In the genomic region with DNA sequence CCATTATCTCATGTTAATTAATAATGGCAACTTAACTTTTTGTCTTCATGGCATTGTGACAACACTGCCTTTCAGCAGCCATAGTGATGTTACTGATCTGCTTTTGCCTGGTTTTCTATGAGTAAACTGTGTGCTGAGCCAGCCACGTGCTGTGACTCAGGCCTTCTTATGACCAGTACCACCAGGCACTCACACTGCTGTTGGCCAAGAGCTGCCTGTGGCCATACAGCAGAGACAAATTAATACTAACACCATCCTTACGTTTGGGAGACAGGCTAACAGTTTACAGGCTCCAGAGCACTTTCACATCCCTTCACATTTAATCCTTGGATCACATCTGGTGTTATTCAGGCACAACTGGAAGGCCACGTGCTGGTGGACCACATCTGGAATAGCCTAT, we compare ENCODE assay signal across 13 cellular contexts.
A peak's percentile ranks its signal among the peaks of the same experiment; 100 is the strongest.
DNase-seq lines count a peak whose midpoint lies in the region; ATAC-seq and TF ChIP-seq lines count a peak whose summit lies in the region.
"Had no signal": no experiment of that assay in that cellular context is flagged by ENCODE, and none has a peak within 500 bp of the region (broad histone marks: within the 10 kb centered on the region; RNA-seq: fewer than 3 reads in every experiment).

No MANE protein-coding gene starts in this region.

- H3K9me3 ChIP-seq in vagina = no peaks in the 10 kb centered on the region
- H3K9me3 ChIP-seq in CD4-positive, alpha-beta T cell (ENCODE audit: control insufficient read depth, low read length) = no peaks in the 10 kb centered on the region

- POLR2A ChIA-PET in CD4-positive, alpha-beta T cell (lab: Charles Lee) = no interaction called here

- peak overlapping the region; percentile 85 for H3K27ac Mint-ChIP-seq in HFFc6
- H3K27ac Mint-ChIP-seq in CD4-positive, alpha-beta T cell = no peak overlapping the region
- H3K27ac Mint-ChIP-seq: T-helper 1 cell treated with Interleukin-12 subunit alpha and Interleukin-12 subunit beta and Interleukin-4 antibody, amounts not matched to agents 30 μg/mL and 1 μg/mL, for 36 hours had no signal

- no peaks in the 10 kb centered on the region for H3K4me1 ChIP-seq in vagina

- DNase-seq in HFFc6 = peak; percentile 93
- DNase-seq in amniotic stem cell (lab: John Stamatoyannopoulos, UW) = peak; percentile 72
- DNase-seq in foreskin melanocyte = peak; percentile 45
- no peak for DNase-seq in vagina (ENCODE audit: extremely low spot score in 2 of 2)
- DNase-seq in CD4-positive, alpha-beta T cell = no peak
- DNase-seq in stimulated activated CD4-positive, alpha-beta T cell treated with anti-CD3 and anti-CD28 coated beads, Interleukin-4, amount 100 ng/mL, for 24 hours = no peak
- DNase-seq: amygdala; GDM1; H7; occipital lobe; stimulated activated CD4-positive, alpha-beta T cell treated with anti-CD3 and anti-CD28 coated beads, Interleukin-2, amount 100 ng/mL, for 24 hours had no signal

- no peaks in the 10 kb centered on the region for H3K27me3 ChIP-seq in vagina
- H3K27me3 ChIP-seq in CD4-positive, alpha-beta T cell (ENCODE audit: control insufficient read depth, insufficient read depth, low read length) = no peaks in the 10 kb centered on the region

- CTCF ChIA-PET in CD4-positive, alpha-beta T cell (lab: Charles Lee) = no interaction called here

- TF ChIP-seq POLR2A in vagina (IDR thresholded peaks at IDR 0.05) = no peak

- no peak for ATAC-seq in CD4-positive, alpha-beta T cell (ENCODE audit: poor library complexity)
- ATAC-seq in GM19395 (IDR thresholded peaks at IDR 0.05; ENCODE audit: unreplicated experiment) = no peak

- H3K4me3 Mint-ChIP-seq in HFFc6 = peak overlapping the region; percentile 71
- no peak overlapping the region for H3K4me3 Mint-ChIP-seq in CD4-positive, alpha-beta T cell
- H3K4me3 Mint-ChIP-seq: T-helper 1 cell treated with Interleukin-12 subunit alpha and Interleukin-12 subunit beta and Interleukin-4 antibody, amounts not matched to agents 30 μg/mL and 1 μg/mL, for 36 hours had no signal

- TF ChIP-seq CTCF in HFFc6 (IDR thresholded peaks at IDR 0.05) (no peak), vagina (IDR thresholded peaks at IDR 0.05) (no peak)
- no peak for TF ChIP-seq CTCF in CD4-positive, alpha-beta T cell (IDR thresholded peaks at IDR 0.05)

- H3K36me3 ChIP-seq in vagina = no peaks in the 10 kb centered on the region

- H3K36me3 Mint-ChIP-seq in HFFc6 (ENCODE audit: low read depth) = peaks cover 5% of the 10 kb centered on the region; the same call in 1 of the 2 replicates
- H3K36me3 Mint-ChIP-seq in CD4-positive, alpha-beta T cell (ENCODE audit: low read depth) = peaks cover 13% of the 10 kb centered on the region

- H3K27ac ChIP-seq in vagina = peak overlapping the region; percentile 58
- no peak overlapping the region for H3K27ac ChIP-seq in CD4-positive, alpha-beta T cell (ENCODE audit: low read depth, low read length)

- no peaks in the 10 kb centered on the region for H3K9me3 Mint-ChIP-seq in HFFc6
- H3K9me3 Mint-ChIP-seq in CD4-positive, alpha-beta T cell = no peaks in the 10 kb centered on the region
- H3K9me3 Mint-ChIP-seq: T-helper 1 cell treated with Interleukin-12 subunit alpha and Interleukin-12 subunit beta and Interleukin-4 antibody, amounts not matched to agents 30 μg/mL and 1 μg/mL, for 36 hours had no signal

- peaks cover 61% of the 10 kb centered on the region for H3K4me1 Mint-ChIP-seq in HFFc6 (ENCODE audit: low read depth)
- H3K4me1 Mint-ChIP-seq in CD4-positive, alpha-beta T cell (ENCODE audit: low read depth) = no peaks in the 10 kb centered on the region

- H3K27me3 Mint-ChIP-seq in HFFc6 (ENCODE audit: insufficient read depth) = no peaks in the 10 kb centered on the region
- no peaks in the 10 kb centered on the region for H3K27me3 Mint-ChIP-seq in CD4-positive, alpha-beta T cell

- intact Hi-C loops in vagina (cut with DNase I) = no loop called here
- intact Hi-C loops in CD4-positive, alpha-beta T cell (cut with DNase I, micrococcal nuclease) = no loop called here

- H3K4me3 ChIP-seq in vagina = no peak overlapping the region

Comparison
In these comparisons a context has a peak if more than half of its experiments do, and no peak if none do; other contexts are left out.
1. DNase-seq: peak in HFFc6 (single experiment), amniotic stem cell (single experiment) and foreskin melanocyte (single experiment); none in vagina (0 of 2), CD4-positive, alpha-beta T cell (0 of 10) and stimulated activated CD4-positive, alpha-beta T cell treated with anti-CD3 and anti-CD28 coated beads, Interleukin-4, amount 100 ng/mL, for 24 hours (single experiment).